10 cellular contexts compared by ENCODE assay signal in genomic region chr21:32135401-32136363, GRCh38.
DNase-seq lines count a peak whose midpoint lies in the region; ATAC-seq, FAIRE-seq and TF ChIP-seq lines count a peak whose summit lies in the region.
"Had no signal": no experiment of that assay in that cellular context is flagged by ENCODE, and none has a peak within 500 bp of the region (broad histone marks: within the 10 kb centered on the region; RNA-seq: fewer than 3 reads in every experiment).

No MANE protein-coding gene starts in this region.

- H3K4me2 ChIP-seq in astrocyte (ENCODE audit: low read length): peak overlapping the region; percentile 80

- no peaks in the 10 kb centered on the region for H3K9me3 ChIP-seq in astrocyte (ENCODE audit: insufficient read depth, low read depth, low read length)
- no peaks in the 10 kb centered on the region for H3K9me3 ChIP-seq in effector memory CD4-positive, alpha-beta T cell (ENCODE audit: control insufficient read depth, low read length)

- TF ChIP-seq POLR2A in GM18505 (IDR thresholded peaks at IDR 0.05; ENCODE audit: borderline replicate concordance, extremely low read depth, insufficient read depth, insufficient read length): no peak

- peaks cover 2% of the 10 kb centered on the region for H3K9me3 Mint-ChIP-seq in astrocyte (ENCODE audit: unreplicated experiment)
- H3K9me3 Mint-ChIP-seq in stimulated activated effector memory CD8-positive, alpha-beta T cell treated with anti-CD3 and anti-CD28 coated beads, Interleukin-12 subunit alpha, Interleukin-12 subunit beta, amount 100 ng/mL, for 72 hours: no peaks in the 10 kb centered on the region
- peaks cover 4% of the 10 kb centered on the region for H3K9me3 Mint-ChIP-seq in activated T-helper 2 cell treated with anti-CD3 and anti-CD28 coated beads, Interferon-gamma antibody, Interleukin-2, Interleukin-4, amounts not matched to agents 10 μg/mL and 5 μg/mL and 100 μg/mL, durations not matched to agents 14 hours and 24 hours and 36 hours

- peaks cover 11% of the 10 kb centered on the region for H3K4me1 Mint-ChIP-seq in astrocyte (ENCODE audit: low read depth, unreplicated experiment)
- H3K4me1 Mint-ChIP-seq in stimulated activated effector memory CD8-positive, alpha-beta T cell treated with anti-CD3 and anti-CD28 coated beads, Interleukin-12 subunit alpha, Interleukin-12 subunit beta, amount 100 ng/mL, for 72 hours: no peaks in the 10 kb centered on the region
- no peaks in the 10 kb centered on the region for H3K4me1 Mint-ChIP-seq in activated T-helper 2 cell treated with anti-CD3 and anti-CD28 coated beads, Interferon-gamma antibody, Interleukin-2, Interleukin-4, amounts not matched to agents 10 μg/mL and 5 μg/mL and 100 μg/mL, durations not matched to agents 14 hours and 24 hours and 36 hours (ENCODE audit: low read depth)

- H3K9ac ChIP-seq in astrocyte (ENCODE audit: low read length): no peak overlapping the region

- no peaks in the 10 kb centered on the region for H3K36me3 ChIP-seq in astrocyte (ENCODE audit: insufficient read depth, low read length)
- H3K36me3 ChIP-seq in effector memory CD4-positive, alpha-beta T cell (ENCODE audit: control insufficient read depth, insufficient read depth, low read length): no peaks in the 10 kb centered on the region

- H4K20me1 ChIP-seq in astrocyte (ENCODE audit: insufficient read depth, low read length): no peaks in the 10 kb centered on the region

- no peaks in the 10 kb centered on the region for H3K27me3 ChIP-seq in astrocyte (ENCODE audit: insufficient read depth, low read length)
- no peaks in the 10 kb centered on the region for H3K27me3 ChIP-seq in effector memory CD4-positive, alpha-beta T cell (replicated peaks; ENCODE audit: control insufficient read depth, insufficient read depth, low read length, poor library complexity, severe bottlenecking)

- FAIRE-seq in astrocyte (lab: Jason Lieb, UNC): no peak

- no peaks in the 10 kb centered on the region for H3K79me2 ChIP-seq in astrocyte (ENCODE audit: insufficient read depth, low read length)

- peak overlapping the region; percentile 31 for H3K4me3 ChIP-seq in astrocyte (ENCODE audit: insufficient read depth, low read depth, low read length)
- no peak overlapping the region for H3K4me3 ChIP-seq in effector memory CD4-positive, alpha-beta T cell (ENCODE audit: insufficient read depth, low read depth, low read length, poor library complexity, severe bottlenecking)

- ATAC-seq in GM18505 (IDR thresholded peaks at IDR 0.05; ENCODE audit: unreplicated experiment) (peak; percentile 65), HG02798 (IDR thresholded peaks at IDR 0.05; ENCODE audit: poor library complexity, unreplicated experiment) (peak; percentile 60), HG03342 (IDR thresholded peaks at IDR 0.05; ENCODE audit: unreplicated experiment) (no peak)
- ATAC-seq in stimulated activated effector memory CD8-positive, alpha-beta T cell treated with anti-CD3 and anti-CD28 coated beads, Interleukin-12 subunit alpha, Interleukin-12 subunit beta, amount 100 ng/mL, for 72 hours: peak; percentile 34

- H3K4me1 ChIP-seq in astrocyte (ENCODE audit: insufficient read depth, low read length): peaks cover 8% of the 10 kb centered on the region
- H3K4me1 ChIP-seq in effector memory CD4-positive, alpha-beta T cell (ENCODE audit: control insufficient read depth, insufficient read depth, low read length, poor library complexity, severe bottlenecking): no peaks in the 10 kb centered on the region

- H3K27me3 Mint-ChIP-seq in astrocyte (ENCODE audit: low read depth, unreplicated experiment): peaks cover 10% of the 10 kb centered on the region
- peaks cover 3% of the 10 kb centered on the region for H3K27me3 Mint-ChIP-seq in activated T-helper 2 cell treated with anti-CD3 and anti-CD28 coated beads, Interferon-gamma antibody, Interleukin-2, Interleukin-4, amounts not matched to agents 10 μg/mL and 5 μg/mL and 100 μg/mL, durations not matched to agents 14 hours and 24 hours and 36 hours (ENCODE audit: low read depth)

- no peak for TF ChIP-seq CTCF in astrocyte (IDR thresholded peaks at IDR 0.05; ENCODE audit: insufficient read depth, low read depth, low read length)

- no peak overlapping the region for H3K4me3 Mint-ChIP-seq in astrocyte (ENCODE audit: unreplicated experiment)
- H3K4me3 Mint-ChIP-seq in stimulated activated effector memory CD8-positive, alpha-beta T cell treated with anti-CD3 and anti-CD28 coated beads, Interleukin-12 subunit alpha, Interleukin-12 subunit beta, amount 100 ng/mL, for 72 hours: no peak overlapping the region
- H3K4me3 Mint-ChIP-seq in activated T-helper 2 cell treated with anti-CD3 and anti-CD28 coated beads, Interferon-gamma antibody, Interleukin-2, Interleukin-4, amounts not matched to agents 10 μg/mL and 5 μg/mL and 100 μg/mL, durations not matched to agents 14 hours and 24 hours and 36 hours (ENCODE audit: low read depth): no peak overlapping the region

- DNase-seq in astrocyte (ENCODE audit: low read depth): peak; percentile 41
- no peak for DNase-seq in stimulated activated effector memory CD8-positive, alpha-beta T cell treated with anti-CD3 and anti-CD28 coated beads, Interleukin-12 subunit alpha, Interleukin-12 subunit beta, amount 100 ng/mL, for 72 hours (ENCODE audit: low spot score in 2 of 2)
- no peak for DNase-seq in activated T-helper 2 cell treated with anti-CD3 and anti-CD28 coated beads, Interferon-gamma antibody, Interleukin-2, Interleukin-4, amounts not matched to agents 10 μg/mL and 5 μg/mL and 100 μg/mL, durations not matched to agents 14 hours and 24 hours and 36 hours (ENCODE audit: low spot score)
- no peak for DNase-seq in SIG-M5 treated with dmso at 0.1 percent for 504 hours (lab: John Stamatoyannopoulos, UW; ENCODE audit: unreplicated experiment)
- DNase-seq in effector memory CD4-positive, alpha-beta T cell: no peak
- DNase-seq: activated effector memory CD4-positive, alpha-beta T cell treated with Interleukin-2 at 50 U/mL for 16 hours; Kasumi-1 had no signal

- H3K27ac ChIP-seq in astrocyte (ENCODE audit: low read depth, low read length): no peak overlapping the region
- H3K27ac ChIP-seq in effector memory CD4-positive, alpha-beta T cell (ENCODE audit: insufficient read depth, low read length, poor library complexity, severe bottlenecking): no peak overlapping the region

- intact Hi-C loops in activated T-helper 2 cell treated with anti-CD3 and anti-CD28 coated beads, Interferon-gamma antibody, Interleukin-2, Interleukin-4, amounts not matched to agents 10 μg/mL and 5 μg/mL and 100 μg/mL, durations not matched to agents 14 hours and 24 hours and 36 hours (cut with micrococcal nuclease): no loop called here

- H2AFZ ChIP-seq in astrocyte (ENCODE audit: low read depth, low read length): no peak overlapping the region

- H3K27ac Mint-ChIP-seq in astrocyte (ENCODE audit: unreplicated experiment): no peak overlapping the region
- H3K27ac Mint-ChIP-seq in stimulated activated effector memory CD8-positive, alpha-beta T cell treated with anti-CD3 and anti-CD28 coated beads, Interleukin-12 subunit alpha, Interleukin-12 subunit beta, amount 100 ng/mL, for 72 hours: no peak overlapping the region
- no peak overlapping the region for H3K27ac Mint-ChIP-seq in activated T-helper 2 cell treated with anti-CD3 and anti-CD28 coated beads, Interferon-gamma antibody, Interleukin-2, Interleukin-4, amounts not matched to agents 10 μg/mL and 5 μg/mL and 100 μg/mL, durations not matched to agents 14 hours and 24 hours and 36 hours

- no peaks in the 10 kb centered on the region for H3K36me3 Mint-ChIP-seq in astrocyte (ENCODE audit: low read depth, unreplicated experiment)
- H3K36me3 Mint-ChIP-seq in stimulated activated effector memory CD8-positive, alpha-beta T cell treated with anti-CD3 and anti-CD28 coated beads, Interleukin-12 subunit alpha, Interleukin-12 subunit beta, amount 100 ng/mL, for 72 hours: no peaks in the 10 kb centered on the region
- H3K36me3 Mint-ChIP-seq in activated T-helper 2 cell treated with anti-CD3 and anti-CD28 coated beads, Interferon-gamma antibody, Interleukin-2, Interleukin-4, amounts not matched to agents 10 μg/mL and 5 μg/mL and 100 μg/mL, durations not matched to agents 14 hours and 24 hours and 36 hours (ENCODE audit: low read depth): no peaks in the 10 kb centered on the region
